Comparison of ENCODE assay signal across 8 cellular contexts in the genomic region with DNA sequence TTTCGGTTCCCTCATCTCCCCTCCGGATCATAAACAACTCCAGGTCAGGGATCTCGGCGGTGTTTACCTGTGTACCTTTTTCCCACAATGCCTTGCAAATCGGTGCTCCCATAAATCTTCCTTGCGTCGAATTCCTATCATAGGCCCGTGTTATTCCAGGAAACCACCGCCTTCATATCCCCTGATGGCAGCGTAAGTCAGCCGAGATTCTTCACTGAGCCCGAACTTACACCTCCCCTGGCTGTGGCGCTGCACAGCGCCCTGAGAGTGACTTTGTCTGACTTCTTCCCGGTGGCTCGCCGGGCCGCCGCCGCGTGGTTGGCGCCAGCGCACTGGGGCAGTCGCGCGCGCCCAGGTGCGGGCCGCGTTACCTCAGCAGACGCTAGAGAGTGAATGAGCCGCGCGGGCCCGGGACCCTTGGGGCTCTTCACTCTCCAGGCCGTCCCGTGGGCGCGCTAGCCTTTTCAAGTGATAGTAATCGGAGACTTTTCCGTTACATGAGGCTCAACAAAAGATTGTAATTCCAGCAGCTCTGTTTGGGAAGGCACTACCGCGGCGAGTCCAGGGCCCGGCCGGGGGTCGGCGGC.
DNase-seq lines count a peak whose midpoint lies in the region; ATAC-seq, FAIRE-seq and TF ChIP-seq lines count a peak whose summit lies in the region.

No MANE protein-coding gene starts in this region.

- no peaks in the 10 kb centered on the region for H3K9me3 ChIP-seq in HUES6 (ENCODE audit: control insufficient read depth, insufficient read depth, low read depth, low read length)
- H3K9me3 ChIP-seq in SK-N-MC (ENCODE audit: low read depth, low read length), result no peaks in the 10 kb centered on the region
- no peaks in the 10 kb centered on the region for H3K9me3 ChIP-seq in right atrium auricular region
- no peaks in the 10 kb centered on the region for H3K9me3 ChIP-seq in sigmoid colon

- H3K4me3 Mint-ChIP-seq in activated naive CD8-positive, alpha-beta T cell treated with anti-CD3 and anti-CD28 coated beads, Interleukin-2, amount 10 ng/mL, durations not matched to agents 7 days and 5 days, result peak overlapping the region; percentile 69

- no peak for TF ChIP-seq EP300 in sigmoid colon (IDR thresholded peaks at IDR 0.05)

- peak overlapping the region; percentile 85 for H3K9ac ChIP-seq in HUES6 (ENCODE audit: low read length)
- H3K9ac ChIP-seq in SK-N-MC (ENCODE audit: insufficient read length), result peak overlapping the region; percentile 32

- FAIRE-seq in D721Med (lab: Jason Lieb, UNC), result no peak

- intact Hi-C loops in sigmoid colon (cut with DNase I), result loop anchor here (5.0 kb wide), 1 partner anchor 100 kb away; the partner anchor contains the start of gene SPTBN1

- H3K9me3 Mint-ChIP-seq in activated naive CD8-positive, alpha-beta T cell treated with anti-CD3 and anti-CD28 coated beads, Interleukin-2, amount 10 ng/mL, durations not matched to agents 7 days and 5 days, result no peaks in the 10 kb centered on the region

- peak; percentile 51 for ATAC-seq in GM21367 (IDR thresholded peaks at IDR 0.05; ENCODE audit: unreplicated experiment)
- peak; percentile 61 for ATAC-seq in activated naive CD8-positive, alpha-beta T cell treated with anti-CD3 and anti-CD28 coated beads, Interleukin-2, amount 10 ng/mL, durations not matched to agents 7 days and 5 days (ENCODE audit: low read depth)

- peaks cover 22% of the 10 kb centered on the region for H3K4me1 Mint-ChIP-seq in activated naive CD8-positive, alpha-beta T cell treated with anti-CD3 and anti-CD28 coated beads, Interleukin-2, amount 10 ng/mL, durations not matched to agents 7 days and 5 days

- POLR2A ChIA-PET in activated naive CD8-positive, alpha-beta T cell treated with anti-CD3 and anti-CD28 coated beads, Interleukin-2, amount 10 ng/mL, durations not matched to agents 7 days and 5 days (lab: Charles Lee), result interaction anchor here (1.2 to 7.0 kb wide), 12 partner anchors 11 to 675 kb away, joined by 3 to 243 read pairs (median 9); partner anchors contain the start of genes CLHC1, PSME4 and RPS27A

- H3K4me3 ChIP-seq in HUES6 (ENCODE audit: low read depth, low read length) (peak overlapping the region; percentile 82), SK-N-MC (peak overlapping the region; percentile 93), right atrium auricular region (peak overlapping the region; percentile 29 to 52), sigmoid colon (peak overlapping the region; percentile 4 to 58 (median 46))

- peak overlapping the region; percentile 83 for H3K27ac ChIP-seq in HUES6 (ENCODE audit: low read depth, low read length)
- no peak overlapping the region for H3K27ac ChIP-seq in SK-N-MC
- H3K27ac ChIP-seq in right atrium auricular region, result peak overlapping the region; percentile 82 to 88
- H3K27ac ChIP-seq in sigmoid colon, result peak overlapping the region; percentile 71 to 92 (median 81)

- no peak for TF ChIP-seq POLR2A in sigmoid colon (IDR thresholded peaks at IDR 0.05)

- H3K36me3 ChIP-seq in HUES6 (ENCODE audit: control insufficient read depth, insufficient read depth, low read length) (no peaks in the 10 kb centered on the region), SK-N-MC (ENCODE audit: insufficient read depth, low read length) (no peaks in the 10 kb centered on the region), right atrium auricular region (peaks cover 4% of the 10 kb centered on the region), sigmoid colon (no peaks in the 10 kb centered on the region)

- TF ChIP-seq CTCF in D721Med (IDR thresholded peaks at IDR 0.05; ENCODE audit: insufficient read depth, missing control alignments) (peak; percentile 2), right atrium auricular region (IDR thresholded peaks at IDR 0.05) (peak in 1 of 2 donors; percentile 37), sigmoid colon (IDR thresholded peaks at IDR 0.05) (no peak)

- H3K27me3 ChIP-seq in HUES6 (ENCODE audit: control insufficient read depth, insufficient read depth, low read length) (no peaks in the 10 kb centered on the region), right atrium auricular region (no peaks in the 10 kb centered on the region), sigmoid colon (no peaks in the 10 kb centered on the region)

- no peaks in the 10 kb centered on the region for H3K27me3 Mint-ChIP-seq in activated naive CD8-positive, alpha-beta T cell treated with anti-CD3 and anti-CD28 coated beads, Interleukin-2, amount 10 ng/mL, durations not matched to agents 7 days and 5 days

- H3K27ac Mint-ChIP-seq in activated naive CD8-positive, alpha-beta T cell treated with anti-CD3 and anti-CD28 coated beads, Interleukin-2, amount 10 ng/mL, durations not matched to agents 7 days and 5 days, result peak overlapping the region; percentile 70

- DNase-seq in D721Med (ENCODE audit: insufficient read length, low spot score) (no peak), SK-N-MC (ENCODE audit: low read depth, low spot score) (no peak), right atrium auricular region (ENCODE audit: low spot score) (peak; percentile 74), sigmoid colon (peak; percentile 73), GM03348 (ENCODE audit: low spot score) (no peak)
- peak; percentile 78 for DNase-seq in activated naive CD8-positive, alpha-beta T cell treated with anti-CD3 and anti-CD28 coated beads, Interleukin-2, amount 10 ng/mL, durations not matched to agents 7 days and 5 days

- H3K36me3 Mint-ChIP-seq in activated naive CD8-positive, alpha-beta T cell treated with anti-CD3 and anti-CD28 coated beads, Interleukin-2, amount 10 ng/mL, durations not matched to agents 7 days and 5 days, result peaks cover 10% of the 10 kb centered on the region

- WGBS in sigmoid colon, 2 donors, result 3 to 4% methylated on average over 48 of the region's 48 CpGs

- H3K4me1 ChIP-seq in HUES6 (ENCODE audit: control insufficient read depth, insufficient read depth, low read length) (peaks cover 28% of the 10 kb centered on the region), right atrium auricular region (peaks cover 0 to 82% of the 10 kb centered on the region in 2 donors), sigmoid colon (peaks cover 0 to 57% (median 46%) of the 10 kb centered on the region in 4 donors)

Comparison
In these comparisons a context has a peak if more than half of its experiments do, and no peak if none do; other contexts are left out.
1. DNase-seq: peak in activated naive CD8-positive, alpha-beta T cell treated with anti-CD3 and anti-CD28 coated beads, Interleukin-2, amount 10 ng/mL, durations not matched to agents 7 days and 5 days (single experiment), right atrium auricular region (single experiment) and sigmoid colon (single experiment); none in D721Med (single experiment), SK-N-MC (single experiment) and GM03348 (single experiment).
2. H3K4me3 ChIP-seq: peak in every context shown above with its lines; median percentile 93 in SK-N-MC; 82 in HUES6; 46 in sigmoid colon; 40 in right atrium auricular region.